Comparison of ENCODE assay signal across 12 cellular contexts in the genomic region with DNA sequence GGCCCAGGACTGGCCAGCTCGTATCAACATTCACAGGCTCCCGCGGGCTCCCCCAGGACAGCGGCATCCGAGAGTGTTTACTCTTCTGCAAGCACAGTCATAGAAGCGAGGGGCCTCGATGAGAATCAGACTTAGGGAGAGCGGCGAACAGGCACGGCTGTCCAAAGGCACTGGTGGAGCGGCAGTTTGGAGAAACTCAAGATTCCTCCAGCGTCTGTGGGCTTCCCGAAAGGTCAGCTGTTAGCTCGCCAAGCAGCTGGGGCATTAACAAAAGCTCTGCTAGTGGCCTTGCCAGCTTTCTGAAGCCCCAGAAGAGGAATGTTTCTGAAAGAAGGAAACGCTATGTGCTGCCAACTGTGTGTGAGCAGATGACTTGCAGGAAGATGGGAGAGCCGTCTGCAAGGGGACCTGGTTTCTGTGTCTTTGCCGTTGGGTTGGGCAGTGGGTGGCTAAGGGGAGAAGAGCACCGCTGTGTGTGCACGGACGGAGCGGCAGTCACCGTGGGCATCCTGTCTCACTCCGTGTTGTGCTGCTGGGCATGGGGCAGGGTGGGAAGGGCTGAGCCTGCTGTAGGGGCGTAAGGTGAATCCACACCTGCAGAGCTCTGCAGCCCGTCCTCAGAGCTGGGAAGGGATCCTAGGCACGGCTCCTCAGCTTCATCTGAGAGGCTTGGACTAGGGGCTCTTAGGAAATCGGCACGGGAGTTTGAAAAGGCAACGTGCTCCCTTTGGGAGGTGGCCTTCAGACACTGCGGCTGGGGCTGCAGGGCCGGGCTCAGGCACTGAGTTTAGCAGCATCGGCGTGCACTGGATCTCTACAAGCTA. TPM values are rescaled to one million over a fixed set of nuclear protein-coding genes. Genes with fewer than 3 reads are reported as not detected.
DNase-seq lines count a peak whose midpoint lies in the region; ATAC-seq, FAIRE-seq and TF ChIP-seq lines count a peak whose summit lies in the region.
"Had no signal": no experiment of that assay in that cellular context is flagged by ENCODE, and none has a peak within 500 bp of the region (broad histone marks: within the 10 kb centered on the region; RNA-seq: fewer than 3 reads in every experiment).

No MANE protein-coding gene starts in this region.

- no peak overlapping the region for H3K4me3 ChIP-seq in kidney (ENCODE audit: low read length in 2 of 2)
- H3K4me3 ChIP-seq: prostate gland had no signal

- intact Hi-C loops in kidney (cut with DNase I), result no loop called here
- intact Hi-C loops in sciatic nerve (cut with DNase I), result no loop called here

- peaks cover 9 to 13% of the 10 kb centered on the region in 2 donors for H3K36me3 ChIP-seq in kidney (ENCODE audit: control insufficient read depth in 1 of 2, insufficient read depth in 2 of 2, low read length in 2 of 2)
- H3K36me3 ChIP-seq: prostate gland had no signal

- H3K9me3 ChIP-seq in kidney (ENCODE audit: control insufficient read depth in 1 of 2, low read length in 2 of 2), result no peaks in the 10 kb centered on the region
- H3K9me3 ChIP-seq: prostate gland had no signal

- H3K9ac ChIP-seq in kidney (ENCODE audit: low read length in 2 of 2), result no peak overlapping the region

- H3K27ac ChIP-seq in angular gyrus (ENCODE audit: low read depth, low read length) (peak overlapping the region; percentile 78), kidney (ENCODE audit: low read depth in 2 of 2, low read length in 2 of 2) (no peak overlapping the region)

- peaks cover 5 to 8% of the 10 kb centered on the region in 2 donors for H3K4me1 ChIP-seq in kidney (ENCODE audit: control insufficient read depth in 1 of 2, insufficient read depth in 1 of 2, low read depth in 1 of 2, low read length in 2 of 2)

- no peak for FAIRE-seq in kidney (lab: Jason Lieb, UNC)

- peak; percentile 3 for ATAC-seq in sciatic nerve
- no peak for ATAC-seq in HG02884 (IDR thresholded peaks at IDR 0.05; ENCODE audit: unreplicated experiment)
- ATAC-seq: SK-N-SH treated with all-trans-retinoic acid at 6 μM for 48 hours had no signal

- DNase-seq in Ammon's horn (ENCODE audit: low spot score), result peak; percentile 82
- DNase-seq in kidney, result peak; percentile 61
- no peak for DNase-seq in sciatic nerve (ENCODE audit: low spot score)
- DNase-seq in NCI-H446 treated with DMSO at 0.1 percent for 48 hours (lab: John Stamatoyannopoulos, UW), result no peak
- no peak for DNase-seq in NCI-H2107 (lab: John Stamatoyannopoulos, UW)
- no peak for DNase-seq in activated CD4-positive, alpha-beta T cell treated with anti-CD3 and anti-CD28 coated beads for 1 hour
- DNase-seq: cortex of kidney, NCI-H446 had no signal

- no peak for TF ChIP-seq CTCF in kidney (IDR thresholded peaks at IDR 0.05; ENCODE audit: borderline replicate concordance, extremely low read depth, insufficient read depth)

RNA-seq across cellular contexts. Expression of a gene that starts 42.1 kb away (rescaled TPM):
- 0.16 TPM for total RNA-seq in kidney
- polyA plus RNA-seq in kidney (ENCODE audit: insufficient read depth, low read depth, low replicate concordance), result not detected
- 0.31 TPM for total RNA-seq in sciatic nerve

Comparison
In these comparisons a context has a peak if more than half of its experiments do, and no peak if none do; other contexts are left out.
1. DNase-seq: peak in Ammon's horn (single experiment) and kidney (single experiment); none in sciatic nerve (single experiment), NCI-H446 treated with DMSO at 0.1 percent for 48 hours (single experiment), NCI-H2107 (single experiment) and activated CD4-positive, alpha-beta T cell treated with anti-CD3 and anti-CD28 coated beads for 1 hour (single experiment).